9 cellular contexts compared by ENCODE assay signal in the genomic region with DNA sequence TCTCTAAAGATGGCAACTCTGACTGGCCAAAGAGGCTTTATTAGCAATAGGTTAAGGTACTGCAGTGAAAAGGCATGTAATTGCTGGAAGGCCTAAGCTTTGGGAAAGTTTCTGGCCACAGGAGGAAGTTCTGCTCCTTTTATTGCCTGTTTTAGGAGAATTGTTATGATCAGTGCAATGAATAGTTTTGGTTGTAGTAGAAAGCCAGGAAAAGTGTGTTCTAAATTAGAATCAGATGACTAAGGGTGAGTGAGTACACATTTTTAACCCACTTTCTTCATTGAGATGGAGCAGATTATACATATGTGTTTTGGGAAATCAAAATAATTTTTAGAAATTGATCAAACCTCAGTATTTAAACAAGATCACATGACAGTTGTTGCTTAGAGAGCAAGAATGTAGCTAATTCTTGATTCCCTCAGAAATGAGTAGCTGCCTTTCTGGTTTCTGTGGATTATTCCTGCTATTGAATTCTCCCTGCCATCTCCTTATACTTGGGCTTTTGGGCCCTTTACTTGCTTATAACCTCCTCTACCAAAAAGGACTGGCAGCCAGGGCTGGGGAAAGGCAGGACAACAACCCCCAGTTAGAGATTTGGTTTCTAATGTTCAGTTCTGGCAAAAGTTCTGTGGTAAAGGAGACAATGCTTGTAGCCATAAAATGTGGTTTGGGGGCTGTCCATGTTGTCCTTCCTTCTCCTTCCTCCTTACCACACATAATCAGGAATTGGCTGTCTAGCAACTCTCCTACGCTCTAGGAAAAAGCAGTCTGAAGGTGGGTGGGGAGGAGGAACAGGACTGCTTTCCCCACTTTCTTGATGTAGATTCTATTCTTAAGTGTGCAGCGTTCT.
DNase-seq lines count a peak whose midpoint lies in the region; ATAC-seq, FAIRE-seq and TF ChIP-seq lines count a peak whose summit lies in the region.
"Had no signal": no experiment of that assay in that cellular context is flagged by ENCODE, and none has a peak within 500 bp of the region (broad histone marks: within the 10 kb centered on the region; RNA-seq: fewer than 3 reads in every experiment).

No MANE protein-coding gene starts in this region.

- CTCF ChIA-PET in CD4-positive, alpha-beta memory T cell (lab: Charles Lee; ENCODE audit: partially characterized antibody), result interaction anchor here (0.7 to 1.3 kb wide), 4 partner anchors 23 to 483 kb away, joined by 3 to 7 read pairs (median 3); no protein-coding TSS in a partner anchor
- CTCF ChIA-PET in endothelial cell of umbilical vein (lab: Charles Lee), result interaction anchor here (1.0 to 1.8 kb wide), 2 partner anchors 53 to 87 kb away, joined by 3 to 5 read pairs; no protein-coding TSS in a partner anchor

- peaks cover 5 to 17% of the 10 kb centered on the region in 2 donors for H3K36me3 Mint-ChIP-seq in CD4-positive, alpha-beta memory T cell

- no peaks in the 10 kb centered on the region for H3K79me2 ChIP-seq in endothelial cell of umbilical vein (ENCODE audit: control insufficient read depth, insufficient read depth, low read length)

- H3K27ac ChIP-seq in CD4-positive, alpha-beta memory T cell (ENCODE audit: low read depth, low read length), result no peak overlapping the region
- peak overlapping the region; percentile 55 for H3K27ac ChIP-seq in KOPT-K1 (ENCODE audit: low read depth, low read length, poor library complexity, severe bottlenecking)
- H3K27ac ChIP-seq in endothelial cell of umbilical vein (ENCODE audit: insufficient read depth, low read depth, low read length), result no peak overlapping the region
- peak overlapping the region in 1 of 2 donors; percentile 62 for H3K27ac ChIP-seq in ovary

- no peak for TF ChIP-seq EP300 in ovary (IDR thresholded peaks at IDR 0.05)

- peaks cover 0 to 18% (median 6%) of the 10 kb centered on the region in 8 donors for H3K9me3 Mint-ChIP-seq in CD4-positive, alpha-beta memory T cell

- WGBS in ovary, 3 donors, result 19 to 25% (median 21%) methylated on average over 2 of the region's 2 CpGs

- peak; percentile 24 for FAIRE-seq in endothelial cell of umbilical vein (lab: Jason Lieb, UNC)

- H3K9me1 ChIP-seq in endothelial cell of umbilical vein (replicated peaks; ENCODE audit: control insufficient read depth, extremely low read depth, insufficient read depth, low read length), result no peaks in the 10 kb centered on the region

- TF ChIP-seq CTCF in endothelial cell of umbilical vein (IDR thresholded peaks at IDR 0.05; ENCODE audit: extremely low read depth in 1 of 2, insufficient read depth in 1 of 2, low read depth in 1 of 2, low read length in 2 of 2) (no peak), GM13977 (IDR thresholded peaks at IDR 0.05; ENCODE audit: extremely low read depth, insufficient read depth, missing control alignments) (no peak), ovary (IDR thresholded peaks at IDR 0.05) (no peak)

- in situ Hi-C loops in GM13977 (cut with MboI; ENCODE audit: low pct_unique_long_range_greater_than_20kb, low sequenced_read_pairs, unreplicated experiment), result no loop called here

- H3K4me1 Mint-ChIP-seq in CD4-positive, alpha-beta memory T cell, result peaks cover 33 to 65% (median 47%) of the 10 kb centered on the region in 4 donors

- peak overlapping the region; percentile 6 to 84 (median 58) for H3K27ac Mint-ChIP-seq in CD4-positive, alpha-beta memory T cell

- POLR2A ChIA-PET in CD4-positive, alpha-beta memory T cell (lab: Charles Lee; ENCODE audit: partially characterized antibody), result interaction anchor here (1.1 to 3.1 kb wide), 8 partner anchors 23 to 339 kb away, joined by 3 to 24 read pairs (median 4); a partner anchor contains a TSS
- POLR2A ChIA-PET in endothelial cell of umbilical vein (lab: Charles Lee), result no interaction called here

- no peak for DNase-seq in CD4-positive, alpha-beta memory T cell
- DNase-seq in endothelial cell of umbilical vein (ENCODE audit: low read depth, low spot score) (peak; percentile 13), renal cortical epithelial cell (ENCODE audit: low read depth) (peak; percentile 59), GM13977 (ENCODE audit: low spot score) (no peak), NCI-H128 (lab: John Stamatoyannopoulos, UW; ENCODE audit: unreplicated experiment) (no peak), ovary (no peak)
- DNase-seq: NCI-H2029 treated with DMSO at 0.1 percent for 48 hours had no signal

- no peaks in the 10 kb centered on the region for H3K27me3 Mint-ChIP-seq in CD4-positive, alpha-beta memory T cell

- no peak for ATAC-seq in HG03196 (IDR thresholded peaks at IDR 0.05; ENCODE audit: unreplicated experiment)

- H3K36me3 ChIP-seq in CD4-positive, alpha-beta memory T cell (ENCODE audit: insufficient read depth, low read length), result no peaks in the 10 kb centered on the region
- H3K36me3 ChIP-seq in KOPT-K1 (ENCODE audit: insufficient read depth, low read length) (no peaks in the 10 kb centered on the region), endothelial cell of umbilical vein (ENCODE audit: control insufficient read depth in 2 of 2, extremely low read depth in 1 of 2, insufficient read depth in 2 of 2, low read length in 2 of 2) (no peaks in the 10 kb centered on the region), ovary (no peaks in the 10 kb centered on the region)

- BruUV-seq in endothelial cell of umbilical vein (replicated peaks; lab: Mats Ljungman, UMichigan), result no TSS peak

- peaks cover 29% of the 10 kb centered on the region for H3K4me1 ChIP-seq in CD4-positive, alpha-beta memory T cell (ENCODE audit: insufficient read depth, low read length)
- H3K4me1 ChIP-seq in endothelial cell of umbilical vein (ENCODE audit: control insufficient read depth, extremely low read depth, insufficient read depth, low read length) (no peaks in the 10 kb centered on the region), ovary (ENCODE audit: insufficient read depth) (peaks cover 9% of the 10 kb centered on the region)

- no peak for TF ChIP-seq POLR2A in endothelial cell of umbilical vein (IDR thresholded peaks at IDR 0.05; ENCODE audit: low read depth, low read length)
- no peak for TF ChIP-seq POLR2A in ovary (IDR thresholded peaks at IDR 0.05)

- H3K9ac ChIP-seq in endothelial cell of umbilical vein (replicated peaks; ENCODE audit: extremely low read depth, insufficient read depth, low read length), result no peak overlapping the region

- H3K4me2 ChIP-seq in endothelial cell of umbilical vein (ENCODE audit: insufficient read depth, low read length), result no peak overlapping the region

- no peaks in the 10 kb centered on the region for H3K9me3 ChIP-seq in CD4-positive, alpha-beta memory T cell (ENCODE audit: control insufficient read depth in 1 of 2, low read length in 2 of 2)
- H3K9me3 ChIP-seq in KOPT-K1 (ENCODE audit: insufficient read depth, low read length, poor library complexity, severe bottlenecking), result no peaks in the 10 kb centered on the region
- H3K9me3 ChIP-seq in endothelial cell of umbilical vein (replicated peaks; ENCODE audit: control insufficient read depth, insufficient read depth, low read length), result no peaks in the 10 kb centered on the region
- peaks cover 0 to 4% of the 10 kb centered on the region in 2 donors for H3K9me3 ChIP-seq in ovary

- no peaks in the 10 kb centered on the region for H4K20me1 ChIP-seq in endothelial cell of umbilical vein (replicated peaks; ENCODE audit: control insufficient read depth, extremely low read depth, insufficient read depth, low read length)

- no peak overlapping the region for H3K4me3 ChIP-seq in CD4-positive, alpha-beta memory T cell (ENCODE audit: low read length in 2 of 2)
- H3K4me3 ChIP-seq in endothelial cell of umbilical vein (replicated peaks in 1 of 3; ENCODE audit: insufficient read depth in 1 of 3, low read depth in 1 of 3, low read length in 3 of 3) (no peak overlapping the region), ovary (no peak overlapping the region)

- no peaks in the 10 kb centered on the region for H3K27me3 ChIP-seq in CD4-positive, alpha-beta memory T cell (ENCODE audit: insufficient read depth, low read length)
- H3K27me3 ChIP-seq in endothelial cell of umbilical vein (ENCODE audit: control insufficient read depth in 2 of 2, insufficient read depth in 2 of 2, low read length in 2 of 2) (no peaks in the 10 kb centered on the region), ovary (no peaks in the 10 kb centered on the region)

- peak overlapping the region; percentile 37 for H2AFZ ChIP-seq in endothelial cell of umbilical vein (ENCODE audit: low read depth, low read length)

- dilution Hi-C loops in endothelial cell of umbilical vein (cut with MboI; ENCODE audit: extremely low pct_ligation_motif_present, low sequenced_read_pairs), result no loop called here

- peak overlapping the region in 7 of 8 donors; percentile 57 to 78 (median 73) for H3K4me3 Mint-ChIP-seq in CD4-positive, alpha-beta memory T cell

- intact Hi-C loops in CD4-positive, alpha-beta memory T cell (cut with micrococcal nuclease), result loop anchor here (5.0 kb wide), 1 partner anchor 236 kb away; a partner anchor contains a TSS
- intact Hi-C loops in endothelial cell of umbilical vein (cut with micrococcal nuclease) (no loop called here), ovary (cut with DNase I) (no loop called here)

TF ChIP-seq in endothelial cell of umbilical vein, 7 proteins besides CTCF, POLR2A, EP300 and RAD21:
- TF ChIP-seq, protein P1, sequence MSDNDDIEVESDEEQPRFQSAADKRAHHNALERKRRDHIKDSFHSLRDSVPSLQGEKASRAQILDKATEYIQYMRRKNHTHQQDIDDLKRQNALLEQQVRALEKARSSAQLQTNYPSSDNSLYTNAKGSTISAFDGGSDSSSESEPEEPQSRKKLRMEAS (IDR thresholded peaks at IDR 0.05; ENCODE audit: insufficient read depth, insufficient read length), result no peak
- TF ChIP-seq FOS (IDR thresholded peaks at IDR 0.05; ENCODE audit: borderline replicate concordance, insufficient read depth, low read length), result no peak
- no peak for TF ChIP-seq POLR2AphosphoS5 (IDR thresholded peaks at IDR 0.05; ENCODE audit: insufficient read depth, low read depth, low read length)
- no peak for TF ChIP-seq GATA2 (IDR thresholded peaks at IDR 0.05; ENCODE audit: insufficient read depth, insufficient read length, low read depth, low read length)
- TF ChIP-seq JUN (IDR thresholded peaks at IDR 0.05; ENCODE audit: borderline replicate concordance, insufficient read depth, insufficient read length, low read depth), result no peak
- TF ChIP-seq EZH2 (IDR thresholded peaks at IDR 0.05; ENCODE audit: borderline replicate concordance, low read depth, low read length, severe bottlenecking), result no peak
- TF ChIP-seq MYC (IDR thresholded peaks at IDR 0.05; ENCODE audit: low read depth, low read length), result no peak

Comparison
In these comparisons a context has a peak if more than half of its experiments do, and no peak if none do; other contexts are left out.
1. DNase-seq: peak in endothelial cell of umbilical vein (single experiment) and renal cortical epithelial cell (single experiment); none in CD4-positive, alpha-beta memory T cell (0 of 5), GM13977 (single experiment), NCI-H128 (single experiment) and ovary (0 of 5).